29 cellular contexts compared by ENCODE assay signal in genomic region chr6:7003041-7003440, GRCh38.
"Had no signal": no experiment of that assay in that cellular context is flagged by ENCODE, and none has a peak within 500 bp of the region (broad histone marks: within the 10 kb centered on the region; RNA-seq: fewer than 3 reads in every experiment).

No MANE protein-coding gene starts in this region.

- H3K4me3 Mint-ChIP-seq: naive thymus-derived CD4-positive, alpha-beta T cell; natural killer cell; nephron; neural progenitor cell; stimulated activated memory B cell treated with anti-CD40 and anti-IgM and Interleukin-4, amounts not matched to agents 10 μg/mL and 1 μg/mL and 100 μg/mL, for 72 hours; stimulated activated naive CD8-positive, alpha-beta T cell treated with anti-CD3 and anti-CD28 coated beads, Interleukin-15, Interleukin-2, amounts not matched to agents 100 ng/mL and 50 ng/mL, for 24 hours; type B pancreatic cell had no signal

- FAIRE-seq: small intestine had no signal

- H3K4me2 ChIP-seq: neural progenitor cell had no signal

- H3K36me3 ChIP-seq: neural progenitor cell, ovary, right lobe of liver, sigmoid colon, stomach, thoracic aorta, tibial artery, transverse colon, upper lobe of right lung, uterus had no signal

- H3K27me3 Mint-ChIP-seq: stimulated activated naive CD8-positive, alpha-beta T cell treated with anti-CD3 and anti-CD28 coated beads, Interleukin-15, Interleukin-2, amounts not matched to agents 100 ng/mL and 50 ng/mL, for 24 hours; type B pancreatic cell had no signal

- H3K4me1 ChIP-seq: parathyroid adenoma, sigmoid colon, stomach, tibial artery, transverse colon, upper lobe of right lung, uterus had no signal

- DNase-seq: naive thymus-derived CD4-positive, alpha-beta T cell; natural killer cell; occipital lobe; ovary; posterior cingulate gyrus; psoas muscle; right cardiac atrium; right lobe of liver; sigmoid colon; small intestine; stimulated activated CD4-positive, alpha-beta T cell treated with anti-CD3 and anti-CD28 coated beads, Interleukin-12 subunit alpha, Interleukin-12 subunit beta, amount 100 ng/mL, for 4 hours; stimulated activated CD4-positive, alpha-beta T cell treated with anti-CD3 and anti-CD28 coated beads, Interleukin-1b, Interleukin-23, amount 100 ng/mL, for 48 hours; stimulated activated CD4-positive, alpha-beta T cell treated with anti-CD3 and anti-CD28 coated beads, Interleukin-4, amount 100 ng/mL, for 1 hour; stimulated activated CD4-positive, alpha-beta T cell treated with anti-CD3 and anti-CD28 coated beads, Interleukin-4, amount 100 ng/mL, for 4 hours; stimulated activated CD8-positive, alpha-beta memory T cell treated with anti-CD3 and anti-CD28 coated beads, Interleukin-4, amount 100 ng/mL, for 48 hours; stimulated activated naive CD4-positive, alpha-beta T cell treated with Interleukin-2 at 50 U/mL for 16 hours; stomach; tibial artery; transverse colon; upper lobe of right lung; uterus had no signal

- H2AFZ ChIP-seq: neural progenitor cell, parathyroid adenoma had no signal

- H3K36me3 Mint-ChIP-seq: naive thymus-derived CD4-positive, alpha-beta T cell; natural killer cell; neural progenitor cell; stimulated activated memory B cell treated with anti-CD40 and anti-IgM and Interleukin-4, amounts not matched to agents 10 μg/mL and 1 μg/mL and 100 μg/mL, for 72 hours; type B pancreatic cell had no signal

- H3K4me1 Mint-ChIP-seq: natural killer cell; stimulated activated memory B cell treated with anti-CD40 and anti-IgM and Interleukin-4, amounts not matched to agents 10 μg/mL and 1 μg/mL and 100 μg/mL, for 72 hours had no signal

- H3K9ac ChIP-seq: neural progenitor cell, parathyroid adenoma had no signal

- H3K27ac ChIP-seq: neural progenitor cell, ovary, parathyroid adenoma, psoas muscle, right lobe of liver, sigmoid colon, stomach, thoracic aorta, tibial artery, transverse colon, upper lobe of right lung, uterus had no signal

- H3K27ac Mint-ChIP-seq: naive thymus-derived CD4-positive, alpha-beta T cell; natural killer cell; nephron; progenitor cell of endocrine pancreas; stimulated activated memory B cell treated with anti-CD40 and anti-IgM and Interleukin-4, amounts not matched to agents 10 μg/mL and 1 μg/mL and 100 μg/mL, for 72 hours; stimulated activated naive CD8-positive, alpha-beta T cell treated with anti-CD3 and anti-CD28 coated beads, Interleukin-15, Interleukin-2, amounts not matched to agents 100 ng/mL and 50 ng/mL, for 24 hours; type B pancreatic cell had no signal

- H3K9me3 ChIP-seq: ovary, psoas muscle, right lobe of liver, sigmoid colon, stomach, thoracic aorta, tibial artery, transverse colon, upper lobe of right lung, uterus had no signal

- H3K27me3 ChIP-seq: neural progenitor cell, ovary, right lobe of liver, sigmoid colon, stomach, transverse colon, upper lobe of right lung, uterus had no signal

- H3K79me2 ChIP-seq: parathyroid adenoma had no signal

- H3K4me3 ChIP-seq: neural progenitor cell, ovary, psoas muscle, right lobe of liver, sigmoid colon, stomach, thoracic aorta, tibial artery, transverse colon, upper lobe of right lung, uterus had no signal

- H3K9me3 Mint-ChIP-seq: natural killer cell; nephron; neural progenitor cell; stimulated activated memory B cell treated with anti-CD40 and anti-IgM and Interleukin-4, amounts not matched to agents 10 μg/mL and 1 μg/mL and 100 μg/mL, for 72 hours; stimulated activated naive CD8-positive, alpha-beta T cell treated with anti-CD3 and anti-CD28 coated beads, Interleukin-15, Interleukin-2, amounts not matched to agents 100 ng/mL and 50 ng/mL, for 24 hours; type B pancreatic cell had no signal

- ATAC-seq: naive thymus-derived CD4-positive, alpha-beta T cell; natural killer cell; psoas muscle; right cardiac atrium; right lobe of liver; stimulated activated memory B cell treated with anti-CD40 and anti-IgM and Interleukin-4, amounts not matched to agents 10 μg/mL and 1 μg/mL and 100 μg/mL, for 72 hours; upper lobe of right lung had no signal
